Comparison of ENCODE assay signal across 11 cellular contexts in genomic region chr9:76873056-76873792, GRCh38. TPM values are rescaled to one million over a fixed set of nuclear protein-coding genes. Genes with fewer than 3 reads are reported as not detected.
A peak's percentile ranks its signal among the peaks of the same experiment; 100 is the strongest.
DNase-seq lines count a peak whose midpoint lies in the region; ATAC-seq, FAIRE-seq and TF ChIP-seq lines count a peak whose summit lies in the region.
"Had no signal": no experiment of that assay in that cellular context is flagged by ENCODE, and none has a peak within 500 bp of the region (broad histone marks: within the 10 kb centered on the region; RNA-seq: fewer than 3 reads in every experiment).

No MANE protein-coding gene starts in this region.

- CTCF ChIA-PET in CD4-positive, alpha-beta memory T cell (lab: Charles Lee; ENCODE audit: partially characterized antibody): no interaction called here

- no peak for ATAC-seq in GM21447 (IDR thresholded peaks at IDR 0.05; ENCODE audit: unreplicated experiment)

- no peaks in the 10 kb centered on the region for H3K36me3 ChIP-seq in subcutaneous abdominal adipose tissue (ENCODE audit: control insufficient read depth in 5 of 5, insufficient read depth in 5 of 5, low read length in 5 of 5)
- H3K36me3 ChIP-seq in CD4-positive, alpha-beta memory T cell (ENCODE audit: insufficient read depth, low read length): no peaks in the 10 kb centered on the region
- H3K36me3 ChIP-seq: neutrophil had no signal

- no peak overlapping the region for H3K9ac ChIP-seq in subcutaneous abdominal adipose tissue (ENCODE audit: low read length in 5 of 5)

- H3K9me3 Mint-ChIP-seq in brain: no peaks in the 10 kb centered on the region
- peaks cover 0 to 3% (median 0%) of the 10 kb centered on the region in 8 donors for H3K9me3 Mint-ChIP-seq in CD4-positive, alpha-beta memory T cell
- H3K9me3 Mint-ChIP-seq: T-helper 1 cell treated with Interleukin-12 subunit alpha and Interleukin-12 subunit beta and Interleukin-4 antibody, amounts not matched to agents 30 μg/mL and 1 μg/mL, for 36 hours had no signal

- H3K4me1 Mint-ChIP-seq in brain: peaks cover 25% of the 10 kb centered on the region
- H3K4me1 Mint-ChIP-seq in CD4-positive, alpha-beta memory T cell: no peaks in the 10 kb centered on the region

- H3K27ac Mint-ChIP-seq in brain: peak overlapping the region; percentile 2 to 79 (median 67)
- H3K27ac Mint-ChIP-seq in CD4-positive, alpha-beta memory T cell: no peak overlapping the region
- H3K27ac Mint-ChIP-seq: T-helper 1 cell treated with Interleukin-12 subunit alpha and Interleukin-12 subunit beta and Interleukin-4 antibody, amounts not matched to agents 30 μg/mL and 1 μg/mL, for 36 hours had no signal

- POLR2A ChIA-PET in CD4-positive, alpha-beta memory T cell (lab: Charles Lee; ENCODE audit: partially characterized antibody): no interaction called here

- peak overlapping the region; percentile 27 for H3K27ac ChIP-seq in subcutaneous abdominal adipose tissue (ENCODE audit: low read depth, low read length)
- H3K27ac ChIP-seq in CD4-positive, alpha-beta memory T cell (ENCODE audit: low read depth, low read length): no peak overlapping the region
- H3K27ac ChIP-seq: neutrophil had no signal

- H3K4me1 ChIP-seq in subcutaneous abdominal adipose tissue (ENCODE audit: control insufficient read depth in 5 of 5, insufficient read depth in 5 of 5, low read length in 5 of 5): peaks cover 0 to 15% (median 0%) of the 10 kb centered on the region in 5 donors
- no peaks in the 10 kb centered on the region for H3K4me1 ChIP-seq in CD4-positive, alpha-beta memory T cell (ENCODE audit: insufficient read depth, low read length)

- DNase-seq in LHCN-M2 (ENCODE audit: low read depth) (peak; percentile 75), iPS-NIHi7 (ENCODE audit: extremely low spot score) (peak; percentile 30), GM19239 (ENCODE audit: insufficient read length, low spot score) (no peak)
- no peak for DNase-seq in CD4-positive, alpha-beta memory T cell
- DNase-seq in activated T-cell treated with anti-CD3 and anti-CD28 coated beads, Interleukin-2, amount 50 U/mL, for 1 hour: no peak
- DNase-seq: NCI-H2171 treated with DMSO at 0.1 percent for 48 hours had no signal

- peaks cover 0 to 4% (median 0%) of the 10 kb centered on the region in 5 donors for H3K27me3 ChIP-seq in subcutaneous abdominal adipose tissue (ENCODE audit: control insufficient read depth in 5 of 5, insufficient read depth in 4 of 5, low read length in 5 of 5)
- H3K27me3 ChIP-seq in CD4-positive, alpha-beta memory T cell (ENCODE audit: insufficient read depth, low read length): no peaks in the 10 kb centered on the region

- peak overlapping the region in 2 of 5 donors; percentile 15 to 29 for H3K4me3 ChIP-seq in subcutaneous abdominal adipose tissue (ENCODE audit: low read depth in 1 of 5, low read length in 5 of 5)
- H3K4me3 ChIP-seq in CD4-positive, alpha-beta memory T cell (ENCODE audit: low read length in 2 of 2): no peak overlapping the region

- no peaks in the 10 kb centered on the region for H3K36me3 Mint-ChIP-seq in brain
- H3K36me3 Mint-ChIP-seq in CD4-positive, alpha-beta memory T cell: no peaks in the 10 kb centered on the region

- peak overlapping the region; percentile 31 to 70 (median 68) for H3K4me3 Mint-ChIP-seq in brain
- no peak overlapping the region for H3K4me3 Mint-ChIP-seq in CD4-positive, alpha-beta memory T cell
- H3K4me3 Mint-ChIP-seq: T-helper 1 cell treated with Interleukin-12 subunit alpha and Interleukin-12 subunit beta and Interleukin-4 antibody, amounts not matched to agents 30 μg/mL and 1 μg/mL, for 36 hours had no signal

- H3K9me3 ChIP-seq in subcutaneous abdominal adipose tissue (ENCODE audit: control insufficient read depth in 5 of 5, low read length in 5 of 5): no peaks in the 10 kb centered on the region
- H3K9me3 ChIP-seq in CD4-positive, alpha-beta memory T cell (ENCODE audit: control insufficient read depth in 1 of 2, low read length in 2 of 2): no peaks in the 10 kb centered on the region
- H3K9me3 ChIP-seq: neutrophil had no signal

- intact Hi-C loops in CD4-positive, alpha-beta memory T cell (cut with micrococcal nuclease): no loop called here

- no peak for FAIRE-seq in GM19239 (lab: Jason Lieb, UNC)

- TF ChIP-seq CTCF in brain (conservative IDR thresholded peaks at IDR 0.05): peak in 1 of 2 experiments; percentile 18

- H3K27me3 Mint-ChIP-seq in brain: peaks cover 15% of the 10 kb centered on the region
- peaks cover 5 to 12% of the 10 kb centered on the region in 2 donors for H3K27me3 Mint-ChIP-seq in CD4-positive, alpha-beta memory T cell

RNA-seq across cellular contexts. Expression of gene PRUNE2, which starts 32.7 kb away (rescaled TPM):
- total RNA-seq in LHCN-M2 (2014; rRNA removed): 68.5 and 88.1 TPM in 2 replicates
- polyA plus RNA-seq in LHCN-M2 (2012): 57.7 TPM
- polyA plus RNA-seq in brain (ENCODE audit: insufficient read depth, low read depth, low replicate concordance): 34.8 TPM
- total RNA-seq in CD4-positive, alpha-beta memory T cell: under 1 TPM in 1 of 2 experiments, not detected in 1; 0.22 TPM
- under 1 TPM in 1 of 2 donors, not detected in 1; 0.42 TPM for polyA plus RNA-seq in CD4-positive, alpha-beta memory T cell

Comparison
In these comparisons a context has a peak if more than half of its experiments do, and no peak if none do; other contexts are left out.
1. DNase-seq: peak in LHCN-M2 (single experiment) and iPS-NIHi7 (single experiment); none in CD4-positive, alpha-beta memory T cell (0 of 5), activated T-cell treated with anti-CD3 and anti-CD28 coated beads, Interleukin-2, amount 50 U/mL, for 1 hour (single experiment) and GM19239 (single experiment).
2. H3K27ac Mint-ChIP-seq: peak in brain (5 of 5); none in CD4-positive, alpha-beta memory T cell (0 of 7).
3. H3K4me3 Mint-ChIP-seq: peak in brain (5 of 5); none in CD4-positive, alpha-beta memory T cell (0 of 8).
4. RNA of gene PRUNE2, which starts 32.7 kb away (total RNA-seq): 68.5 to 88.1 TPM in LHCN-M2; 0.22 TPM in CD4-positive, alpha-beta memory T cell; every median in the first group is over 10 times any median in the second.